In the genomic region with DNA sequence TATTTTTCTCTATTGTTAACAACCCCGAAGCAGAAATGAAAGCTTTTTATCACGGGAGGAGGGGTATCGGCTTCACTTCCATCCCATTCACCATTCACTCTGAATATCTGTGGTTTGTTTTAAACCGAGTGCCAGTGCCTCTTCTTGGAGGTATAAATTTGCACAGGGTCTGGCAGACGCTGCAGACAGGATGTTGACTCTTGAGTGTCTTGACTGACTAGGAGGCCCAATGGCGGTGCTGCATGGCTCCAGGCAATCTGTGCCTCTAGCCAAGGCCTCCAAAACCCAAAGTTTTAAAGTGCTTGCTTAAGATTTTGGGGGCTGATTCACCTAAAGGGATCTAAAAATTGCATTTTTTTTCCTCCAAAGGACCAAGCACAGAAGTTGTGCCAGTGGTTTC, we compare ENCODE assay signal across 22 cellular contexts.
"Had no signal": no experiment of that assay in that cellular context is flagged by ENCODE, and none has a peak within 500 bp of the region (broad histone marks: within the 10 kb centered on the region; RNA-seq: fewer than 3 reads in every experiment).

No MANE protein-coding gene starts in this region.

- H3K36me3 Mint-ChIP-seq: activated CD4-positive, alpha-beta memory T cell treated with anti-CD3 and anti-CD28 coated beads for 36 hours; activated naive CD4-positive, alpha-beta T cell treated with anti-CD3 and anti-CD28 coated beads, Interleukin-2, amount 50 U/mL, for 24 hours had no signal

- H3K36me3 ChIP-seq: adrenal gland, esophagus muscularis mucosa, pancreas, sigmoid colon had no signal

- H3K27ac Mint-ChIP-seq: activated CD4-positive, alpha-beta memory T cell treated with anti-CD3 and anti-CD28 coated beads for 36 hours; activated naive CD4-positive, alpha-beta T cell treated with anti-CD3 and anti-CD28 coated beads, Interleukin-2, amount 50 U/mL, for 24 hours; activated T-cell treated with anti-CD3 and anti-CD28 coated beads, Interleukin-2, amount 50 U/mL, for 24 hours; mesothelial cell of epicardium; stimulated activated naive CD8-positive, alpha-beta T cell treated with anti-CD3 and anti-CD28 coated beads, Interleukin-15, amount 100 ng/mL, for 72 hours had no signal

- H3K4me3 ChIP-seq: adrenal gland, body of pancreas, esophagus muscularis mucosa, pancreas, sigmoid colon had no signal

- H3K9me3 ChIP-seq: adrenal gland, body of pancreas, esophagus muscularis mucosa, pancreas, sigmoid colon had no signal

- H3K4me1 ChIP-seq: adrenal gland, body of pancreas, pancreas had no signal

- DNase-seq: activated CD4-positive, alpha-beta memory T cell treated with anti-CD3 and anti-CD28 coated beads for 36 hours; activated CD4-positive, CD25-positive, alpha-beta regulatory T cell treated with anti-CD3 and anti-CD28 coated beads, Interleukin-2, amount 50 U/mL, for 72 hours; activated effector memory CD4-positive, alpha-beta T cell treated with Interleukin-2 at 50 U/mL for 16 hours; activated T-cell treated with anti-CD3 and anti-CD28 coated beads, Interleukin-2, amount 50 U/mL, for 24 hours; adrenal gland; body of pancreas; central memory CD4-positive, alpha-beta T cell; cortex of kidney; effector CD4-positive, alpha-beta T cell; glutamatergic neuron; hypothalamus; left ventricle myocardium superior; pancreas; sigmoid colon; stimulated activated CD4-positive, alpha-beta T cell treated with anti-CD3 and anti-CD28 coated beads, Interleukin-1b, Interleukin-23, amount 100 ng/mL, for 48 hours; stimulated activated naive CD8-positive, alpha-beta T cell treated with anti-CD3 and anti-CD28 coated beads, Interleukin-15, amount 100 ng/mL, for 72 hours; T-helper 1 cell; T1000 had no signal

- H3K27me3 ChIP-seq: adrenal gland, body of pancreas, esophagus muscularis mucosa, pancreas, sigmoid colon had no signal

- ATAC-seq: body of pancreas; left ventricle myocardium superior; pancreas; stimulated activated naive CD8-positive, alpha-beta T cell treated with anti-CD3 and anti-CD28 coated beads, Interleukin-15, amount 100 ng/mL, for 72 hours had no signal

- H3K9me3 Mint-ChIP-seq: activated CD4-positive, alpha-beta memory T cell treated with anti-CD3 and anti-CD28 coated beads for 36 hours; activated naive CD4-positive, alpha-beta T cell treated with anti-CD3 and anti-CD28 coated beads, Interleukin-2, amount 50 U/mL, for 24 hours; activated T-cell treated with anti-CD3 and anti-CD28 coated beads, Interleukin-2, amount 50 U/mL, for 24 hours; mesothelial cell of epicardium; stimulated activated naive CD8-positive, alpha-beta T cell treated with anti-CD3 and anti-CD28 coated beads, Interleukin-15, amount 100 ng/mL, for 72 hours had no signal

- H3K4me3 Mint-ChIP-seq: activated CD4-positive, alpha-beta memory T cell treated with anti-CD3 and anti-CD28 coated beads for 36 hours; activated naive CD4-positive, alpha-beta T cell treated with anti-CD3 and anti-CD28 coated beads, Interleukin-2, amount 50 U/mL, for 24 hours; activated T-cell treated with anti-CD3 and anti-CD28 coated beads, Interleukin-2, amount 50 U/mL, for 24 hours; mesothelial cell of epicardium; neural crest cell; stimulated activated naive CD8-positive, alpha-beta T cell treated with anti-CD3 and anti-CD28 coated beads, Interleukin-15, amount 100 ng/mL, for 72 hours had no signal

- H3K27ac ChIP-seq: adrenal gland, body of pancreas, pancreas had no signal

- H3K4me1 Mint-ChIP-seq: activated naive CD4-positive, alpha-beta T cell treated with anti-CD3 and anti-CD28 coated beads, Interleukin-2, amount 50 U/mL, for 24 hours; stimulated activated naive CD8-positive, alpha-beta T cell treated with anti-CD3 and anti-CD28 coated beads, Interleukin-15, amount 100 ng/mL, for 72 hours had no signal
